8 cellular contexts compared by ENCODE assay signal in genomic region chr16:4537376-4538066, GRCh38. TPM values are rescaled to one million over a fixed set of nuclear protein-coding genes. Genes with fewer than 3 reads are reported as not detected.
DNase-seq lines count a peak whose midpoint lies in the region; FAIRE-seq and TF ChIP-seq lines count a peak whose summit lies in the region.

No MANE protein-coding gene starts in this region.

- H3K27me3 ChIP-seq in SJCRH30 (no peaks in the 10 kb centered on the region), esophagus squamous epithelium (no peaks in the 10 kb centered on the region)

- DNase-seq in GM19239 (ENCODE audit: insufficient read length, low spot score) (no peak), SJCRH30 (no peak), esophagus squamous epithelium (lab: John Stamatoyannopoulos, UW) (no peak), neural crest cell (ENCODE audit: low read depth, low spot score) (no peak), SIG-M5 (lab: John Stamatoyannopoulos, UW) (no peak), GM12892 (ENCODE audit: insufficient read length) (no peak), 8988T (no peak), NCI-H187 treated with DMSO at 0.1 percent for 48 hours (lab: John Stamatoyannopoulos, UW) (no peak)

- peak; percentile 35 for FAIRE-seq in GM19239 (lab: Jason Lieb, UNC)
- FAIRE-seq in GM12892 (lab: Jason Lieb, UNC), result no peak

- H3K4me1 ChIP-seq in SJCRH30 (no peaks in the 10 kb centered on the region), esophagus squamous epithelium (peaks cover 10 to 48% (median 17%) of the 10 kb centered on the region in 3 donors)

- TF ChIP-seq CTCF in esophagus squamous epithelium (IDR thresholded peaks at IDR 0.05), result no peak
- no peak for TF ChIP-seq CTCF in neural crest cell (conservative IDR thresholded peaks at IDR 0.05)

- H3K36me3 Mint-ChIP-seq in neural crest cell (ENCODE audit: low read depth), result peaks cover 20% of the 10 kb centered on the region

- H3K9me3 Mint-ChIP-seq in neural crest cell, result peaks cover 9% of the 10 kb centered on the region

- H3K27ac ChIP-seq in SJCRH30 (peak overlapping the region; percentile 70; the same call in 1 of the 2 replicates), esophagus squamous epithelium (peak overlapping the region; percentile 90 to 97 (median 94))

- H3K4me1 Mint-ChIP-seq in neural crest cell, result peaks cover 9% of the 10 kb centered on the region

- H3K4me3 ChIP-seq in SJCRH30 (peak overlapping the region; percentile 82), esophagus squamous epithelium (peak overlapping the region; percentile 62 to 93 (median 72))

- no peak overlapping the region for H3K27ac Mint-ChIP-seq in neural crest cell (ENCODE audit: unreplicated experiment)

- intact Hi-C loops in esophagus squamous epithelium (cut with DNase I), result no loop called here

- H3K36me3 ChIP-seq in SJCRH30, result peaks cover 2% of the 10 kb centered on the region; the same call in 1 of the 2 replicates
- H3K36me3 ChIP-seq in esophagus squamous epithelium, result peaks cover 0 to 12% (median 2%) of the 10 kb centered on the region in 3 donors

- peak overlapping the region; percentile 91 for H3K4me3 Mint-ChIP-seq in neural crest cell

- WGBS in esophagus squamous epithelium, 2 donors, result 25 to 31% methylated on average over 7 to 10 of the region's 44 CpGs

- no peak for TF ChIP-seq POLR2A in esophagus squamous epithelium (IDR thresholded peaks at IDR 0.05)
- TF ChIP-seq POLR2A in GM12892 (IDR thresholded peaks at IDR 0.05; ENCODE audit: low read depth, low read length), result no peak

- H3K27me3 Mint-ChIP-seq in neural crest cell (ENCODE audit: low read depth), result peaks cover 7% of the 10 kb centered on the region

- 0 out of 2 replicates have a peak, but pooled peaks cover 4% of the 10 kb centered on the region for H3K9me3 ChIP-seq in SJCRH30 (replicated peaks)
- H3K9me3 ChIP-seq in esophagus squamous epithelium, result peaks cover 0 to 12% (median 10%) of the 10 kb centered on the region in 3 donors

RNA-seq across cellular contexts. Expression of gene CDIP1, which starts 1.1 kb away (rescaled TPM):
- 28.6 and 31.0 TPM in 2 replicates for total RNA-seq in SJCRH30 (2014; rRNA removed; shearing (Covaris generic))
- total RNA-seq in esophagus squamous epithelium (10 to 100 TPM; 10.2 to 26.5 (median 16.5) TPM), neural crest cell (31.7 and 32.2 TPM in 2 replicates)
- polyA plus RNA-seq in GM12892 (2012; ENCODE audit: missing spikeins), result 3.3 TPM

RNA-seq across cellular contexts. Expression of gene C16orf96, which starts 18.6 kb away (rescaled TPM):
- not detected in 2 replicates for total RNA-seq in SJCRH30 (2014; rRNA removed; shearing (Covaris generic))
- total RNA-seq in esophagus squamous epithelium (under 1 TPM in 3 of 4 donors, not detected in 1; 0.04 to 0.19 (median 0.06) TPM), neural crest cell (0.30 and 0.32 TPM in 2 replicates)
- polyA plus RNA-seq in GM12892 (2012; ENCODE audit: missing spikeins), result not detected
